Comparison of ENCODE assay signal across 10 cellular contexts in the genomic region with DNA sequence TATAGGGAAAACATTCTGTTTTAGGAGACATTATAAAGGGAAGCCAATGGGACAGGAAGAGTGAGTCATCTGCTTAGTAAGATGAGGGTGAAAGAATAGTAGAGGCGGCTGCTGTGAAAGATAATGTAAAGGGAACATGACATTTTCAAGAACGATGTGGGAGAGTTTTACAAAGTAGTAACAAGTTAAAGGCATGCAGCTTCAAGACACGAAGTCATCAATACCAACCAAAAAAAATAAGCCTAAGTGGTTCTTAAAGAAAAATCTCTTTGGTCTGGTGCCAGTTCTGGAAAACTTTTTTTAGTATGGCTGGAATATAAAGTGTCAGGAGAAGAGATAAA.
DNase-seq lines count a peak whose midpoint lies in the region; ATAC-seq and TF ChIP-seq lines count a peak whose summit lies in the region.
"Had no signal": no experiment of that assay in that cellular context is flagged by ENCODE, and none has a peak within 500 bp of the region (broad histone marks: within the 10 kb centered on the region; RNA-seq: fewer than 3 reads in every experiment).

No MANE protein-coding gene starts in this region.

- no peaks in the 10 kb centered on the region for H3K27me3 ChIP-seq in RWPE2 (ENCODE audit: insufficient read depth, poor library complexity, severe bottlenecking)
- H3K27me3 ChIP-seq: SJSA1 had no signal

- H3K9me3 ChIP-seq in RWPE2 (ENCODE audit: severe bottlenecking), result no peaks in the 10 kb centered on the region
- H3K9me3 ChIP-seq: SJSA1 had no signal

- DNase-seq in GDM1 (lab: John Stamatoyannopoulos, UW) (peak; percentile 23), RWPE2 (ENCODE audit: low spot score) (no peak), epithelial cell of esophagus (ENCODE audit: low read depth) (peak; percentile 68), putamen (ENCODE audit: low spot score) (peak; percentile 60), foreskin melanocyte (no peak), 8988T (no peak), cerebellar cortex (ENCODE audit: low spot score) (no peak)

- ATAC-seq in RWPE2 (ENCODE audit: low read depth) (peak; percentile 81), GM21619 (IDR thresholded peaks at IDR 0.05; ENCODE audit: unreplicated experiment) (no peak)

- TF ChIP-seq CTCF in RWPE2 (IDR thresholded peaks at IDR 0.05; ENCODE audit: poor library complexity, severe bottlenecking) (no peak), epithelial cell of esophagus (IDR thresholded peaks at IDR 0.05; ENCODE audit: insufficient read depth, low read depth, low read length, missing control alignments) (no peak)

- peak overlapping the region; percentile 90 for H3K27ac ChIP-seq in RWPE2 (ENCODE audit: poor library complexity, severe bottlenecking)
- H3K27ac ChIP-seq: HL-60, SJSA1 had no signal

- peaks cover 52% of the 10 kb centered on the region for H3K4me1 ChIP-seq in RWPE2 (ENCODE audit: insufficient read depth, poor library complexity, severe bottlenecking)

- peaks cover 94% of the 10 kb centered on the region for H3K36me3 ChIP-seq in RWPE2 (ENCODE audit: low read depth)

- no peak overlapping the region for H3K4me3 ChIP-seq in RWPE2 (ENCODE audit: severe bottlenecking)
- no peak overlapping the region for H3K4me3 ChIP-seq in epithelial cell of esophagus (ENCODE audit: low read length)
- H3K4me3 ChIP-seq: SJSA1 had no signal

Comparison
In these comparisons a context has a peak if more than half of its experiments do, and no peak if none do; other contexts are left out.
1. DNase-seq: peak in GDM1 (single experiment), epithelial cell of esophagus (single experiment) and putamen (single experiment); none in RWPE2 (single experiment), foreskin melanocyte (single experiment), 8988T (single experiment) and cerebellar cortex (single experiment).